Comparison of ENCODE assay signal across 2 cellular contexts in the genomic region with DNA sequence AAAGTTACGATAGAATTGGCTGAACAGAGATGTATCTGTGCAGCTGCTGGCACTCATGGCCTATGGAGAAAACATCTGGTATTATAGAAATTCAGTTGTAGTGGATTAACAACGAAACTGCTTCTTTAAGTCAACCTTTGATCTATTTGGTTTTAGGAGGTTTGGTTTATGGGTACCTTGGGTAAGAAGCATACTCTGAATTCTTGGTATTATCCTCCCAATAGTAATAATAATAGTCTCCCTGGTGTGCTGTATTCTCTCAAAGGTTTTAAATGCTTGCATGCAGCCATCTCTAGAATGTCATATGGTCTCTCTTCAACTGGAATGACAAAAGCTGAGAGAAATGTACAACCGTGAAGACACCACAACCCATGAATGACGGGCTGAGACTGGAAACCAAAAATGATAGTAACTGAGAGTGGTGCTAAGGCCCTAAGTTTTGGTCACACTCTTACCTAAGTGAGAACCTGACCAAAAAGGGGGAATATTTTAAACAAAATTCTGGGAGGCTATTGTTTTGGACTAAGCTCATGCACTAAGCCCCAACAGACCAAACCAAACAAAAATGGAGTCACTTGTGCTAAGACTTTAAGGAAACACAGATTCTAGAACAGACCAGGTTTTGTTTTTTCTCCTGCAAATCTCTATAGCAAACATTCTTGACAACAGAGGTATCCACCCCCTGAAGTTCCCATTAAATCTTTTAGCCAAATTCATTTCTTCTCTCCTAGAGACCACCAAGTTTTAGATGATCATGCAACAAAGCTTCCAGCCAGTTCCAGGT.
TF ChIP-seq lines count a peak whose summit lies in the region.

No MANE protein-coding gene starts in this region.

TF ChIP-seq in GM23338, 12 proteins besides CTCF, POLR2A, EP300 and RAD21 (continued from another document):
- TF ChIP-seq, protein P1, sequence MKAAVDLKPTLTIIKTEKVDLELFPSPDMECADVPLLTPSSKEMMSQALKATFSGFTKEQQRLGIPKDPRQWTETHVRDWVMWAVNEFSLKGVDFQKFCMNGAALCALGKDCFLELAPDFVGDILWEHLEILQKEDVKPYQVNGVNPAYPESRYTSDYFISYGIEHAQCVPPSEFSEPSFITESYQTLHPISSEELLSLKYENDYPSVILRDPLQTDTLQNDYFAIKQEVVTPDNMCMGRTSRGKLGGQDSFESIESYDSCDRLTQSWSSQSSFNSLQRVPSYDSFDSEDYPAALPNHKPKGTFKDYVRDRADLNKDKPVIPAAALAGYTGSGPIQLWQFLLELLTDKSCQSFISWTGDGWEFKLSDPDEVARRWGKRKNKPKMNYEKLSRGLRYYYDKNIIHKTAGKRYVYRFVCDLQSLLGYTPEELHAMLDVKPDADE (IDR thresholded peaks at IDR 0.05): no peak
TF ChIP-seq in GM23338: peak in this region for 5.

TF ChIP-seq in K562, 482 proteins besides CTCF, POLR2A, EP300 and RAD21 (continued from another document):
- TF ChIP-seq, protein P2, sequence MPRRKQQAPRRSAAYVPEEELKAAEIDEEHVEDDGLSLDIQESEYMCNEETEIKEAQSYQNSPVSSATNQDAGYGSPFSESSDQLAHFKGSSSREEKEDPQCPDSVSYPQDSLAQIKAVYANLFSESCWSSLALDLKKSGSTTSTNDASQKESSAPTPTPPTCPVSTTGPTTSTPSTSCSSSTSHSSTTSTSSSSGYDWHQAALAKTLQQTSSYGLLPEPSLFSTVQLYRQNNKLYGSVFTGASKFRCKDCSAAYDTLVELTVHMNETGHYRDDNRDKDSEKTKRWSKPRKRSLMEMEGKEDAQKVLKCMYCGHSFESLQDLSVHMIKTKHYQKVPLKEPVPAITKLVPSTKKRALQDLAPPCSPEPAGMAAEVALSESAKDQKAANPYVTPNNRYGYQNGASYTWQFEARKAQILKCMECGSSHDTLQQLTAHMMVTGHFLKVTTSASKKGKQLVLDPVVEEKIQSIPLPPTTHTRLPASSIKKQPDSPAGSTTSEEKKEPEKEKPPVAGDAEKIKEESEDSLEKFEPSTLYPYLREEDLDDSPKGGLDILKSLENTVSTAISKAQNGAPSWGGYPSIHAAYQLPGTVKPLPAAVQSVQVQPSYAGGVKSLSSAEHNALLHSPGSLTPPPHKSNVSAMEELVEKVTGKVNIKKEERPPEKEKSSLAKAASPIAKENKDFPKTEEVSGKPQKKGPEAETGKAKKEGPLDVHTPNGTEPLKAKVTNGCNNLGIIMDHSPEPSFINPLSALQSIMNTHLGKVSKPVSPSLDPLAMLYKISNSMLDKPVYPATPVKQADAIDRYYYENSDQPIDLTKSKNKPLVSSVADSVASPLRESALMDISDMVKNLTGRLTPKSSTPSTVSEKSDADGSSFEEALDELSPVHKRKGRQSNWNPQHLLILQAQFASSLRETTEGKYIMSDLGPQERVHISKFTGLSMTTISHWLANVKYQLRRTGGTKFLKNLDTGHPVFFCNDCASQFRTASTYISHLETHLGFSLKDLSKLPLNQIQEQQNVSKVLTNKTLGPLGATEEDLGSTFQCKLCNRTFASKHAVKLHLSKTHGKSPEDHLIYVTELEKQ (CRISPR knock-in tag; IDR thresholded peaks at IDR 0.05): peak; percentile 30; the same call in 1 of the 2 replicates
- TF ChIP-seq POLR3A (IDR thresholded peaks at IDR 0.05; ENCODE audit: borderline replicate concordance, extremely low read depth, insufficient read depth, insufficient read length): no peak
- TF ChIP-seq RBFOX2 (IDR thresholded peaks at IDR 0.05; ENCODE audit: low read depth, low read length): no peak
- TF ChIP-seq MTA2 (IDR thresholded peaks at IDR 0.05; ENCODE audit: low read depth): no peak
